In the genomic region with DNA sequence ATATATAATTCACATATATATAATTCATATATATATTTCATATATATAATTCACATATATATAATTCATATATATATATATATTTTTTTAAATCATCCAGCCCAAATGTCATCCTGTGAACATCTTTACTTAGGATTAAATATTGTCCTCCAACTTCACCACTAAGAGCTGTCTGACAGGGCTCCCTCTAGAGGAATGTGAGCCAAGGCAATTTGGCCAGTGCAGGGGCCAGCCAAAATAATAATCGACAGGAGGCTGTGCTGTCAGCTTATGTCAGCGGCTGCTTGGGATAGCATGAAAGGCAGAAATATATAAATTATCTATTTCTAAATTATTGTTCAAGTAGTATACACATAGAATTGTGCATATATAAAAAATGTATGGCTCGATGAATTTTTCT, we compare ENCODE assay signal across 13 cellular contexts. TPM values are rescaled to one million over a fixed set of nuclear protein-coding genes. Genes with fewer than 3 reads are reported as not detected.
DNase-seq lines count a peak whose midpoint lies in the region; ATAC-seq, FAIRE-seq and TF ChIP-seq lines count a peak whose summit lies in the region.
"Had no signal": no experiment of that assay in that cellular context is flagged by ENCODE, and none has a peak within 500 bp of the region (broad histone marks: within the 10 kb centered on the region; RNA-seq: fewer than 3 reads in every experiment).

No MANE protein-coding gene starts in this region.

- no peak for TF ChIP-seq POLR2A in K562 (conservative IDR thresholded peaks at IDR 0.05)

- H3K9ac ChIP-seq in K562 (ENCODE audit: insufficient read depth in 1 of 2, low read depth in 2 of 2, low read length in 2 of 2), result no peak overlapping the region
- no peak overlapping the region for H3K9ac ChIP-seq in liver (ENCODE audit: low read depth in 1 of 2, low read length in 2 of 2)

- TF ChIP-seq EP300 in K562 (IDR thresholded peaks at IDR 0.05; ENCODE audit: low read length), result no peak

- H3K27me3 ChIP-seq in K562 (ENCODE audit: control insufficient read depth in 2 of 2, insufficient read depth in 2 of 2, low read length in 2 of 2) (peaks cover 0 to 5% of the 10 kb centered on the region in 2 experiments; a peak in 1 of 5 replicates), liver (ENCODE audit: control insufficient read depth in 4 of 4, insufficient read depth in 4 of 4, low read length in 3 of 4) (no peaks in the 10 kb centered on the region)
- H3K27me3 ChIP-seq: esophagus muscularis mucosa had no signal

- POLR2A ChIA-PET in K562 (lab: Yijun Ruan, JAX), result no interaction called here

- H3K4me1 ChIP-seq in K562 (replicated peaks in 1 of 2; ENCODE audit: control insufficient read depth in 2 of 2, insufficient read depth in 2 of 2, low read length in 2 of 2), result no peaks in the 10 kb centered on the region
- no peaks in the 10 kb centered on the region for H3K4me1 ChIP-seq in liver (ENCODE audit: control insufficient read depth in 4 of 4, insufficient read depth in 4 of 4, low read length in 3 of 4)

- no peak for TF ChIP-seq RAD21 in K562 (CRISPR knock-in tag; conservative IDR thresholded peaks at IDR 0.05 in 1 of 2, IDR thresholded peaks at IDR 0.05 in 1 of 2)
- peak; percentile 14 to 24 for TF ChIP-seq RAD21 in liver (IDR thresholded peaks at IDR 0.05)

- WGBS in K562 (ENCODE audit: insufficient coverage, low coverage, missing lambda C conversion rate), result 0% methylated on average over 3 of the region's 3 CpGs
- WGBS in liver, result 64% methylated on average over 3 of the region's 3 CpGs

- no peaks in the 10 kb centered on the region for H3K9me3 ChIP-seq in K562 (replicated peaks; ENCODE audit: control insufficient read depth, insufficient read depth, low read depth, low read length)
- peaks cover 0 to 3% (median 0%) of the 10 kb centered on the region in 4 donors for H3K9me3 ChIP-seq in liver (ENCODE audit: control insufficient read depth in 4 of 4, low read length in 3 of 4)
- H3K9me3 ChIP-seq: esophagus muscularis mucosa had no signal

- H3K79me2 ChIP-seq in K562 (ENCODE audit: control insufficient read depth, insufficient read depth, low read length), result no peaks in the 10 kb centered on the region

- intact Hi-C loops in K562 (cut with micrococcal nuclease), result no loop called here

- H2AFZ ChIP-seq in K562 (ENCODE audit: low read depth, low read length), result no peak overlapping the region

- H3K4me2 ChIP-seq in K562 (ENCODE audit: insufficient read depth, low read length), result no peak overlapping the region

- CTCF ChIA-PET in K562 (lab: Yijun Ruan, JAX; ENCODE audit: low intra/inter-chr PET ratio), result no interaction called here

- H3K4me3 ChIP-seq in K562 (no peak overlapping the region), liver (ENCODE audit: low read depth in 1 of 3, low read length in 3 of 3) (no peak overlapping the region)
- H3K4me3 ChIP-seq: esophagus muscularis mucosa had no signal

- FAIRE-seq in K562 (lab: Jason Lieb, UNC), result no peak

- ATAC-seq in K562 (peak; percentile 87), HG02763 (IDR thresholded peaks at IDR 0.05; ENCODE audit: unreplicated experiment) (no peak), GM21529 (IDR thresholded peaks at IDR 0.05; ENCODE audit: unreplicated experiment) (no peak)

- no peaks in the 10 kb centered on the region for H3K9me1 ChIP-seq in K562 (ENCODE audit: control insufficient read depth, insufficient read depth, low read length)

- DNase-seq in Daoy (ENCODE audit: low read depth), result peak; percentile 4
- peak; percentile 15 for DNase-seq in KBM-7
- DNase-seq in K562 (ENCODE audit: extremely low read depth in 1 of 4, low spot score in 3 of 4), result peak; percentile 9 to 28 (median 16)
- no peak for DNase-seq in NOMO-1 (lab: John Stamatoyannopoulos, UW; ENCODE audit: unreplicated experiment in 2 of 2)
- no peak for DNase-seq in activated gamma-delta T cell treated with Interleukin-2 at 50 U/mL for 16 hours
- DNase-seq: activated B cell treated with CpG ODN at 0.5 μM for 24 hours; activated naive CD4-positive, alpha-beta T cell treated with anti-CD3 and anti-CD28 coated beads, Interleukin-2, amount 10 ng/mL, durations not matched to agents 7 days and 5 days; NCI-H226; substantia nigra had no signal

- H4K20me1 ChIP-seq in K562 (replicated peaks; ENCODE audit: control insufficient read depth, insufficient read depth, low read length), result no peaks in the 10 kb centered on the region

- H3K36me3 ChIP-seq in K562 (ENCODE audit: control insufficient read depth, insufficient read depth, low read length) (no peaks in the 10 kb centered on the region), liver (ENCODE audit: control insufficient read depth in 4 of 4, insufficient read depth in 3 of 4, low read depth in 1 of 4, low read length in 3 of 4) (no peaks in the 10 kb centered on the region)
- H3K36me3 ChIP-seq: esophagus muscularis mucosa had no signal

- in situ Hi-C loops in KBM-7 (cut with MboI; ENCODE audit: low pct_unique_long_range_greater_than_20kb, low sequenced_read_pairs) (no loop called here), K562 (cut with MboI) (no loop called here)

- TF ChIP-seq CTCF in K562 (IDR thresholded peaks at IDR 0.05 in 2 of 3, conservative IDR thresholded peaks at IDR 0.05 in 1 of 3; ENCODE audit: insufficient read depth in 2 of 3, low read depth in 1 of 3, low read length in 3 of 3) (peak; percentile 27 to 59 (median 50); a peak in 4 of 6 replicates), liver (IDR thresholded peaks at IDR 0.05; ENCODE audit: low read depth, low read length, missing input control) (peak; percentile 17)

- no TSS peak for BruUV-seq in K562 (replicated peaks; lab: Mats Ljungman, UMichigan)

- no peak overlapping the region for H3K27ac ChIP-seq in K562 (ENCODE audit: extremely low read depth, low read depth, low read length)
- no peak overlapping the region for H3K27ac ChIP-seq in liver (ENCODE audit: low read depth in 1 of 2, low read length in 2 of 2)
- H3K27ac ChIP-seq: esophagus muscularis mucosa had no signal

TF ChIP-seq in K562, 482 proteins besides CTCF, POLR2A, EP300 and RAD21 (continues in another document):
- TF ChIP-seq TEAD4 (IDR thresholded peaks at IDR 0.05; ENCODE audit: low read length) (peak; percentile 40; the same call in 1 of the 2 replicates), TEAD4 (CRISPR knock-in tag; IDR thresholded peaks at IDR 0.05; ENCODE audit: borderline replicate concordance) (no peak), ZKSCAN8 (CRISPR knock-in tag; IDR thresholded peaks at IDR 0.05) (no peak)

TF ChIP-seq in liver, 16 proteins besides CTCF, POLR2A, EP300 and RAD21 (continues in another document):
- TF ChIP-seq SP1 (IDR thresholded peaks at IDR 0.05), result no peak
- TF ChIP-seq HNF4G (IDR thresholded peaks at IDR 0.05), result no peak
- TF ChIP-seq GABPA (IDR thresholded peaks at IDR 0.05 in 1 of 2, conservative IDR thresholded peaks at IDR 0.05 in 1 of 2), result no peak
- no peak for TF ChIP-seq YY1 (IDR thresholded peaks at IDR 0.05)
- TF ChIP-seq TAF1 (conservative IDR thresholded peaks at IDR 0.05), result no peak

RNA-seq across cellular contexts. Expression of a gene that starts 29.5 kb away (rescaled TPM):
- 0.23 TPM in 1 of 2 replicates, not detected in the other for total RNA-seq in Daoy (2014; rRNA removed; shearing (Covaris generic))
- not detected in 2 replicates for total RNA-seq in K562 (2011; cell fraction: chromatin; rRNA removed; ENCODE audit: low replicate concordance)
- total RNA-seq in K562 (2011; cell fraction: nucleolus; rRNA removed), result not detected in 2 replicates
- not detected in 2 replicates for total RNA-seq in K562 (2011; cell fraction: nucleoplasm; rRNA removed)
- total RNA-seq in K562 (2014; rRNA removed) (not detected in 2 replicates), K562 (2014; rRNA removed; fragmentation: Illumina TruSeq; extraction: Trizol) (not detected in 2 replicates), K562 (2015; rRNA removed; fragmentation: Illumina TruSeq; extraction: Trizol) (not detected in 2 replicates), K562 (2021) (not detected in 2 replicates), liver (under 1 TPM in 1 of 2 donors, not detected in 1; 0.23 TPM)
- polyA plus RNA-seq in K562 (2011; rRNA removed) (not detected in 2 replicates), K562 (2014; fragmentation: Illumina TruSeq; extraction: Trizol) (not detected in 2 replicates), K562 (2014; fragmentation: Nextera tagmentation; extraction: Ambion mirVana) (under 1 TPM in 1 of 2 experiments, not detected in 1; 0.01 TPM), K562 (2014; rRNA removed) (not detected in 2 replicates), liver (under 1 TPM in 1 of 2 donors, not detected in 1; 0.02 TPM)
- not detected in 2 replicates for polyA plus RNA-seq in K562 (2011; cell fraction: cytosol; rRNA removed)
- not detected in 2 replicates for polyA plus RNA-seq in K562 (2011; cell fraction: nucleus; rRNA removed)
- 0.03 and 0.10 TPM in 2 replicates for polyA plus RNA-seq in K562 (2012)
- not detected in 2 replicates for polyA minus RNA-seq in K562 (2011; rRNA and poly(A)+ RNA removed)
- polyA minus RNA-seq in K562 (2011; cell fraction: cytosol; rRNA and poly(A)+ RNA removed), result not detected in 2 replicates
- not detected in 2 replicates for polyA minus RNA-seq in K562 (2011; cell fraction: nucleus; rRNA and poly(A)+ RNA removed)
- total RNA-seq: activated B cell treated with CpG ODN at 0.5 μM for 24 hours had no signal

RNA-seq across cellular contexts. Expression of a gene that starts 54.1 kb away (rescaled TPM):
- 0.57 and 2.2 TPM in 2 replicates for total RNA-seq in Daoy (2014; rRNA removed; shearing (Covaris generic))
- 3.6 and 6.2 TPM in 2 replicates for total RNA-seq in K562 (2011; cell fraction: chromatin; rRNA removed; ENCODE audit: low replicate concordance)
- total RNA-seq in K562 (2011; cell fraction: nucleolus; rRNA removed), result 2.2 and 2.9 TPM in 2 replicates
- 3.7 and 5.6 TPM in 2 replicates for total RNA-seq in K562 (2011; cell fraction: nucleoplasm; rRNA removed)
- total RNA-seq in K562 (2014; rRNA removed) (0.98 and 1.2 TPM in 2 replicates), K562 (2014; rRNA removed; fragmentation: Illumina TruSeq; extraction: Trizol) (2.2 and 2.4 TPM in 2 replicates), K562 (2015; rRNA removed; fragmentation: Illumina TruSeq; extraction: Trizol) (2.0 and 2.2 TPM in 2 replicates), K562 (2021) (1.5 and 1.9 TPM in 2 replicates), liver (1 to 10 TPM; 5.7 to 7.7 TPM)
- polyA plus RNA-seq in K562 (2011; rRNA removed) (2.5 and 2.8 TPM in 2 replicates), K562 (2014; fragmentation: Illumina TruSeq; extraction: Trizol) (1.7 and 2.0 TPM in 2 replicates), K562 (2014; fragmentation: Nextera tagmentation; extraction: Ambion mirVana) (1 to 10 TPM; 2.0 to 2.3 TPM), K562 (2014; rRNA removed) (1.6 and 1.7 TPM in 2 replicates), liver (1 to 10 TPM in 1 of 2 donors, under 1 TPM in 1; 0.73 to 1.5 TPM)
- 0.48 and 0.88 TPM in 2 replicates for polyA plus RNA-seq in K562 (2011; cell fraction: cytosol; rRNA removed)
- polyA plus RNA-seq in K562 (2011; cell fraction: nucleus; rRNA removed), result 1.5 and 3.1 TPM in 2 replicates
- 0.91 and 1.6 TPM in 2 replicates for polyA plus RNA-seq in K562 (2012)
- 3.5 and 7.0 TPM in 2 replicates for polyA minus RNA-seq in K562 (2011; rRNA and poly(A)+ RNA removed)
- 0.91 and 1.0 TPM in 2 replicates for polyA minus RNA-seq in K562 (2011; cell fraction: cytosol; rRNA and poly(A)+ RNA removed)
- polyA minus RNA-seq in K562 (2011; cell fraction: nucleus; rRNA and poly(A)+ RNA removed), result 0.94 and 4.8 TPM in 2 replicates

Comparison
In these comparisons a context has a peak if more than half of its experiments do, and no peak if none do; other contexts are left out.
1. DNase-seq: peak in Daoy (single experiment), KBM-7 (single experiment) and K562 (4 of 4); none in NOMO-1 (0 of 2) and activated gamma-delta T cell treated with Interleukin-2 at 50 U/mL for 16 hours (single experiment).